Comparison of ENCODE assay signal across 9 cellular contexts in genomic region chr3:9500108-9501050, GRCh38. TPM values are rescaled to one million over a fixed set of nuclear protein-coding genes. Genes with fewer than 3 reads are reported as not detected.
DNase-seq lines count a peak whose midpoint lies in the region; ATAC-seq and TF ChIP-seq lines count a peak whose summit lies in the region.
"Had no signal": no experiment of that assay in that cellular context is flagged by ENCODE, and none has a peak within 500 bp of the region (broad histone marks: within the 10 kb centered on the region; RNA-seq: fewer than 3 reads in every experiment).

No MANE protein-coding gene starts in this region.

- no peaks in the 10 kb centered on the region for H3K36me3 Mint-ChIP-seq in natural killer cell

- H3K27ac Mint-ChIP-seq in natural killer cell = no peak overlapping the region
- H3K27ac Mint-ChIP-seq: stimulated activated naive CD8-positive, alpha-beta T cell treated with anti-CD3 and anti-CD28 coated beads, Interleukin-15, Interleukin-2, amounts not matched to agents 100 ng/mL and 50 ng/mL, for 24 hours had no signal

- TF ChIP-seq CTCF in natural killer cell (IDR thresholded peaks at IDR 0.05) = peak; percentile 58
- peak in 1 of 2 donors; percentile 75 for TF ChIP-seq CTCF in suprapubic skin (IDR thresholded peaks at IDR 0.05)
- TF ChIP-seq CTCF in sigmoid colon (IDR thresholded peaks at IDR 0.05) = peak in 2 of 4 experiments; percentile 18 to 21

- H3K27ac ChIP-seq in epithelial cell of prostate (no peak overlapping the region), suprapubic skin (no peak overlapping the region), sigmoid colon (no peak overlapping the region)

- TF ChIP-seq EP300 in suprapubic skin (IDR thresholded peaks at IDR 0.05) (no peak), sigmoid colon (IDR thresholded peaks at IDR 0.05) (no peak)

- DNase-seq in Right ventricle myocardium inferior (ENCODE audit: missing footprints) (peak; percentile 72), cardiac septum (ENCODE audit: low spot score) (no peak), NCI-H1048 (lab: John Stamatoyannopoulos, UW) (peak; percentile 27), epithelial cell of prostate (ENCODE audit: low read depth, low spot score) (peak; percentile 10), natural killer cell (peak; percentile 57), suprapubic skin (ENCODE audit: low spot score in 2 of 2) (no peak), sigmoid colon (no peak)
- DNase-seq in activated CD8-positive, alpha-beta memory T cell treated with anti-CD3 and anti-CD28 coated beads for 24 hours = peak; percentile 83

- 15% methylated on average over 25 of the region's 39 CpGs for WGBS in suprapubic skin
- WGBS in sigmoid colon, 2 donors = 13 to 16% methylated on average over 39 of the region's 39 CpGs

- H3K9me3 ChIP-seq in suprapubic skin = no peaks in the 10 kb centered on the region
- no peaks in the 10 kb centered on the region for H3K9me3 ChIP-seq in sigmoid colon

- H3K4me3 Mint-ChIP-seq in natural killer cell = no peak overlapping the region
- H3K4me3 Mint-ChIP-seq: stimulated activated naive CD8-positive, alpha-beta T cell treated with anti-CD3 and anti-CD28 coated beads, Interleukin-15, Interleukin-2, amounts not matched to agents 100 ng/mL and 50 ng/mL, for 24 hours had no signal

- H3K4me1 ChIP-seq in suprapubic skin (peaks cover 18% of the 10 kb centered on the region), sigmoid colon (peaks cover 0 to 17% (median 15%) of the 10 kb centered on the region in 4 donors)

- H3K27me3 ChIP-seq in suprapubic skin (peaks cover 23% of the 10 kb centered on the region), sigmoid colon (peaks cover 10 to 41% (median 29%) of the 10 kb centered on the region in 3 donors)

- H3K9me3 Mint-ChIP-seq in natural killer cell = no peaks in the 10 kb centered on the region
- H3K9me3 Mint-ChIP-seq: stimulated activated naive CD8-positive, alpha-beta T cell treated with anti-CD3 and anti-CD28 coated beads, Interleukin-15, Interleukin-2, amounts not matched to agents 100 ng/mL and 50 ng/mL, for 24 hours had no signal

- H3K4me3 ChIP-seq in suprapubic skin = peak overlapping the region; percentile 20
- H3K4me3 ChIP-seq in sigmoid colon = peak overlapping the region in 1 of 4 donors; percentile 16

- H3K4me1 Mint-ChIP-seq in natural killer cell = peaks cover 6 to 11% of the 10 kb centered on the region in 2 donors

- ATAC-seq in Right ventricle myocardium inferior (peak; percentile 60), natural killer cell (peak; percentile 65 to 80 (median 75))

- no peaks in the 10 kb centered on the region for H3K36me3 ChIP-seq in suprapubic skin
- H3K36me3 ChIP-seq in sigmoid colon = no peaks in the 10 kb centered on the region

- no peak for TF ChIP-seq POLR2A in suprapubic skin (IDR thresholded peaks at IDR 0.05)
- TF ChIP-seq POLR2A in sigmoid colon (IDR thresholded peaks at IDR 0.05) = no peak

- intact Hi-C loops in Right ventricle myocardium inferior (cut with DNase I) = loop anchor here (5.0 to 10.0 kb wide), 2 partner anchors 232 to 414 kb away; partner anchors contain the start of genes BRPF1 and IL17RC
- intact Hi-C loops in cardiac septum (cut with DNase I) = no loop called here
- intact Hi-C loops in natural killer cell (cut with micrococcal nuclease) = no loop called here
- intact Hi-C loops in sigmoid colon (cut with DNase I) = no loop called here

- H3K27me3 Mint-ChIP-seq in natural killer cell (ENCODE audit: low read depth in 2 of 2) = peaks cover 17 to 30% of the 10 kb centered on the region in 2 donors

RNA-seq across cellular contexts. Expression of gene LHFPL4, which starts 53.2 kb away (rescaled TPM):
- total RNA-seq in Right ventricle myocardium inferior = not detected
- total RNA-seq in cardiac septum = not detected
- not detected for total RNA-seq in natural killer cell
- total RNA-seq in suprapubic skin = under 1 TPM in 1 of 4 donors, not detected in 3; 0.19 TPM
- 1 to 10 TPM in 2 of 4 donors, under 1 TPM in 1, not detected in 1; 0.36 to 5.1 (median 1.1) TPM for total RNA-seq in sigmoid colon
- polyA plus RNA-seq in sigmoid colon = under 1 TPM in 1 of 3 donors, not detected in 2; 0.26 TPM

Comparison
In these comparisons a context has a peak if more than half of its experiments do, and no peak if none do; other contexts are left out.
1. DNase-seq: peak in Right ventricle myocardium inferior (single experiment), NCI-H1048 (single experiment), activated CD8-positive, alpha-beta memory T cell treated with anti-CD3 and anti-CD28 coated beads for 24 hours (single experiment), epithelial cell of prostate (single experiment) and natural killer cell (single experiment); none in cardiac septum (single experiment), suprapubic skin (0 of 2) and sigmoid colon (single experiment).